ENCODE assay signal across 9 cellular contexts in genomic region chr3:8324727-8325126, GRCh38.
DNase-seq lines count a peak whose midpoint lies in the region; ATAC-seq and TF ChIP-seq lines count a peak whose summit lies in the region.
"Had no signal": no experiment of that assay in that cellular context is flagged by ENCODE, and none has a peak within 500 bp of the region (broad histone marks: within the 10 kb centered on the region; RNA-seq: fewer than 3 reads in every experiment).

No MANE protein-coding gene starts in this region.

- CTCF ChIA-PET in AG04450 (lab: Charles Lee): interaction anchor here (0.5 to 7.1 kb wide), 17 partner anchors 19 to 302 kb away, joined by 3 to 100 read pairs (median 3); no protein-coding TSS in a partner anchor

- DNase-seq in AG04450 (ENCODE audit: low read depth, low spot score) (no peak), UCSD-AML1 (lab: John Stamatoyannopoulos, UW; ENCODE audit: unreplicated experiment) (peak; percentile 71), medulla oblongata (ENCODE audit: extremely low spot score) (peak; percentile 66), testis (peak; percentile 87), retina (no peak)
- peak; percentile 49 for DNase-seq in central memory CD4-positive, alpha-beta T cell

- no peaks in the 10 kb centered on the region for H3K36me3 ChIP-seq in testis (ENCODE audit: low read depth, missing control alignments)

- no peak overlapping the region for H3K27ac ChIP-seq in AG04450 (ENCODE audit: low read depth, low read length)
- no peak overlapping the region for H3K27ac ChIP-seq in testis

- no peak overlapping the region for H3K4me3 ChIP-seq in AG04450 (ENCODE audit: low read depth, low read length)
- H3K4me3 ChIP-seq in testis: no peak overlapping the region
- H3K4me3 ChIP-seq: lung had no signal

- no peaks in the 10 kb centered on the region for H3K27me3 ChIP-seq in AG04450 (ENCODE audit: control insufficient read depth, insufficient read depth, low read length)
- H3K27me3 ChIP-seq in testis: no peaks in the 10 kb centered on the region

- H3K9me3 ChIP-seq in AG04450 (ENCODE audit: control insufficient read depth, insufficient read depth, low read length): no peaks in the 10 kb centered on the region
- no peaks in the 10 kb centered on the region for H3K9me3 ChIP-seq in testis

- H3K4me1 ChIP-seq in testis: no peaks in the 10 kb centered on the region

- 64 to 72% methylated on average over 3 of the region's 3 CpGs for WGBS in testis, 2 donors

- peak; percentile 62 for TF ChIP-seq CTCF in AG04450 (IDR thresholded peaks at IDR 0.05; ENCODE audit: low read depth, low read length)
- peak; percentile 38 to 43 (median 39) for TF ChIP-seq CTCF in testis (IDR thresholded peaks at IDR 0.05)

- POLR2A ChIA-PET in AG04450 (lab: Yijun Ruan, JAX): no interaction called here

- ATAC-seq in GM18858 (IDR thresholded peaks at IDR 0.05; ENCODE audit: unreplicated experiment) (peak; percentile 59), HG03469 (IDR thresholded peaks at IDR 0.05; ENCODE audit: unreplicated experiment) (peak; percentile 76)

- no peak for TF ChIP-seq POLR2A in testis (IDR thresholded peaks at IDR 0.05)

- intact Hi-C loops in testis (cut with DNase I; ENCODE audit: low total_unique reads): no loop called here

Comparison
In these comparisons a context has a peak if more than half of its experiments do, and no peak if none do; other contexts are left out.
1. DNase-seq: peak in UCSD-AML1 (single experiment), central memory CD4-positive, alpha-beta T cell (single experiment), medulla oblongata (single experiment) and testis (single experiment); none in AG04450 (single experiment) and retina (single experiment).